Comparison of ENCODE assay signal across 8 cellular contexts in the genomic region with DNA sequence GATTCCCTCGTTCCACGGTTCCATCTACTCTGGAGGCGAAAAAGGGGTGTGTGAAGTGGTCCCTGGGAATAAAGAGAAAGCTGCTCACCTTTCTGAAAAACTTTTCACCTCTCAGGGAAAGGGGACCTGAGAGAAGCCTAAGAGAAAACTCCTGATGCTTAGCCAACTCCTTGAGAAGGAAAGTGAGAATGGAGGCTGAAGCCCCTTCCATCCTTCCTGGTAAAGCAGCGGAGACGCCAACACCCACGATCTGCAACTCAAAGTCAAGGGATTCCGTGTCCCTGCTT.
DNase-seq lines count a peak whose midpoint lies in the region; ATAC-seq and TF ChIP-seq lines count a peak whose summit lies in the region.

No MANE protein-coding gene starts in this region.

- peaks cover 59% of the 10 kb centered on the region for H3K4me1 Mint-ChIP-seq in activated T-cell treated with anti-CD3 and anti-CD28 coated beads, Interleukin-2, amount 50 U/mL, for 72 hours (ENCODE audit: low read depth)

- in situ Hi-C loops in astrocyte of the spinal cord (cut with HindIII; ENCODE audit: low sequenced_read_pairs), result no loop called here

- no peaks in the 10 kb centered on the region for H3K27me3 Mint-ChIP-seq in activated T-cell treated with anti-CD3 and anti-CD28 coated beads, Interleukin-2, amount 50 U/mL, for 72 hours (ENCODE audit: low read depth)

- no peaks in the 10 kb centered on the region for H3K9me3 ChIP-seq in tibial artery

- H3K27ac Mint-ChIP-seq in activated T-cell treated with anti-CD3 and anti-CD28 coated beads, Interleukin-2, amount 50 U/mL, for 72 hours, result peak overlapping the region; percentile 96

- peak overlapping the region; percentile 69 to 97 for H3K4me3 Mint-ChIP-seq in activated T-cell treated with anti-CD3 and anti-CD28 coated beads, Interleukin-2, amount 50 U/mL, for 72 hours

- no peaks in the 10 kb centered on the region for H3K27me3 ChIP-seq in tibial artery

- H3K36me3 ChIP-seq in tibial artery, result no peaks in the 10 kb centered on the region

- TF ChIP-seq CTCF in astrocyte of the spinal cord (IDR thresholded peaks at IDR 0.05; ENCODE audit: low read depth, low read length) (no peak), lower leg skin (IDR thresholded peaks at IDR 0.05) (no peak), tibial artery (IDR thresholded peaks at IDR 0.05) (no peak)

- H3K4me1 ChIP-seq in tibial artery, result peaks cover 0 to 58% (median 54%) of the 10 kb centered on the region in 4 donors

- no peak for ATAC-seq in activated T-cell treated with anti-CD3 and anti-CD28 coated beads, Interleukin-2, amount 50 U/mL, for 72 hours (replicated peaks in 1 of 2)
- no peak for ATAC-seq in HG02642 (IDR thresholded peaks at IDR 0.05; ENCODE audit: poor library complexity, unreplicated experiment)

- intact Hi-C loops in lower leg skin (cut with DNase I; ENCODE audit: low total_unique reads) (loop anchor here (5.0 to 10.0 kb wide), 2 partner anchors 108 to 136 kb away; partner anchors contain the start of gene ARF6), tibial artery (cut with DNase I; ENCODE audit: low total_unique reads) (loop anchor here (10.0 kb wide), 1 partner anchor 112 kb away; the partner anchor contains the start of gene VCPKMT)

- WGBS in lower leg skin, 2 donors, result 11 to 19% methylated on average over 7 of the region's 7 CpGs

- peak overlapping the region; percentile 31 for H3K4me3 ChIP-seq in astrocyte of the spinal cord (ENCODE audit: low read depth, low read length)
- H3K4me3 ChIP-seq in lower leg skin (ENCODE audit: low read depth, poor library complexity, severe bottlenecking), result peak overlapping the region; percentile 19
- peak overlapping the region; percentile 55 to 56 for H3K4me3 ChIP-seq in tibial artery

- peaks cover 4% of the 10 kb centered on the region in 2 donors for H3K36me3 Mint-ChIP-seq in activated T-cell treated with anti-CD3 and anti-CD28 coated beads, Interleukin-2, amount 50 U/mL, for 72 hours (ENCODE audit: insufficient read depth in 2 of 2)

- no peak for DNase-seq in activated T-cell treated with anti-CD3 and anti-CD28 coated beads, Interleukin-2, amount 50 U/mL, for 72 hours
- DNase-seq in activated T-cell treated with anti-CD3 and anti-CD28 coated beads, Interleukin-2, amount 50 U/mL, for 48 hours, result no peak
- DNase-seq in astrocyte of the spinal cord (ENCODE audit: low read depth, low spot score) (no peak), lower leg skin (ENCODE audit: low spot score in 2 of 2) (no peak), tibial artery (no peak), OCI-M1 (lab: John Stamatoyannopoulos, UW) (no peak), GOT3 (lab: John Stamatoyannopoulos, UW) (no peak)

- TF ChIP-seq POLR2A in lower leg skin (IDR thresholded peaks at IDR 0.05), result no peak

- H3K27ac ChIP-seq in tibial artery, result peak overlapping the region; percentile 84 to 94

- H3K9me3 Mint-ChIP-seq in activated T-cell treated with anti-CD3 and anti-CD28 coated beads, Interleukin-2, amount 50 U/mL, for 72 hours, result no peaks in the 10 kb centered on the region
